1 cellular context compared by ENCODE assay signal in genomic region chr17:78780852-78781338, GRCh38.
TF ChIP-seq lines count a peak whose summit lies in the region.

No MANE protein-coding gene starts in this region.

TF ChIP-seq in K562, 482 proteins besides CTCF, POLR2A, EP300 and RAD21:
- TF ChIP-seq, protein P1, sequence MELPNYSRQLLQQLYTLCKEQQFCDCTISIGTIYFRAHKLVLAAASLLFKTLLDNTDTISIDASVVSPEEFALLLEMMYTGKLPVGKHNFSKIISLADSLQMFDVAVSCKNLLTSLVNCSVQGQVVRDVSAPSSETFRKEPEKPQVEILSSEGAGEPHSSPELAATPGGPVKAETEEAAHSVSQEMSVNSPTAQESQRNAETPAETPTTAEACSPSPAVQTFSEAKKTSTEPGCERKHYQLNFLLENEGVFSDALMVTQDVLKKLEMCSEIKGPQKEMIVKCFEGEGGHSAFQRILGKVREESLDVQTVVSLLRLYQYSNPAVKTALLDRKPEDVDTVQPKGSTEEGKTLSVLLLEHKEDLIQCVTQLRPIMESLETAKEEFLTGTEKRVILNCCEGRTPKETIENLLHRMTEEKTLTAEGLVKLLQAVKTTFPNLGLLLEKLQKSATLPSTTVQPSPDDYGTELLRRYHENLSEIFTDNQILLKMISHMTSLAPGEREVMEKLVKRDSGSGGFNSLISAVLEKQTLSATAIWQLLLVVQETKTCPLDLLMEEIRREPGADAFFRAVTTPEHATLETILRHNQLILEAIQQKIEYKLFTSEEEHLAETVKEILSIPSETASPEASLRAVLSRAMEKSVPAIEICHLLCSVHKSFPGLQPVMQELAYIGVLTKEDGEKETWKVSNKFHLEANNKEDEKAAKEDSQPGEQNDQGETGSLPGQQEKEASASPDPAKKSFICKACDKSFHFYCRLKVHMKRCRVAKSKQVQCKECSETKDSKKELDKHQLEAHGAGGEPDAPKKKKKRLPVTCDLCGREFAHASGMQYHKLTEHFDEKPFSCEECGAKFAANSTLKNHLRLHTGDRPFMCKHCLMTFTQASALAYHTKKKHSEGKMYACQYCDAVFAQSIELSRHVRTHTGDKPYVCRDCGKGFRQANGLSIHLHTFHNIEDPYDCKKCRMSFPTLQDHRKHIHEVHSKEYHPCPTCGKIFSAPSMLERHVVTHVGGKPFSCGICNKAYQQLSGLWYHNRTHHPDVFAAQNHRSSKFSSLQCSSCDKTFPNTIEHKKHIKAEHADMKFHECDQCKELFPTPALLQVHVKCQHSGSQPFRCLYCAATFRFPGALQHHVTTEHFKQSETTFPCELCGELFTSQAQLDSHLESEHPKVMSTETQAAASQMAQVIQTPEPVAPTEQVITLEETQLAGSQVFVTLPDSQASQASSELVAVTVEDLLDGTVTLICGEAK (IDR thresholded peaks at IDR 0.05): 0 out of 2 replicates have a peak, but pooled peaks have one; percentile 25
- TF ChIP-seq, protein P1 (CRISPR knock-in tag; IDR thresholded peaks at IDR 0.05): no peak
- TF ChIP-seq POLR2B (IDR thresholded peaks at IDR 0.05; ENCODE audit: low read depth, partially characterized antibody): no peak
TF ChIP-seq in K562: peak in this region for 1.
